ENCODE assay signal across 8 cellular contexts in the genomic region with DNA sequence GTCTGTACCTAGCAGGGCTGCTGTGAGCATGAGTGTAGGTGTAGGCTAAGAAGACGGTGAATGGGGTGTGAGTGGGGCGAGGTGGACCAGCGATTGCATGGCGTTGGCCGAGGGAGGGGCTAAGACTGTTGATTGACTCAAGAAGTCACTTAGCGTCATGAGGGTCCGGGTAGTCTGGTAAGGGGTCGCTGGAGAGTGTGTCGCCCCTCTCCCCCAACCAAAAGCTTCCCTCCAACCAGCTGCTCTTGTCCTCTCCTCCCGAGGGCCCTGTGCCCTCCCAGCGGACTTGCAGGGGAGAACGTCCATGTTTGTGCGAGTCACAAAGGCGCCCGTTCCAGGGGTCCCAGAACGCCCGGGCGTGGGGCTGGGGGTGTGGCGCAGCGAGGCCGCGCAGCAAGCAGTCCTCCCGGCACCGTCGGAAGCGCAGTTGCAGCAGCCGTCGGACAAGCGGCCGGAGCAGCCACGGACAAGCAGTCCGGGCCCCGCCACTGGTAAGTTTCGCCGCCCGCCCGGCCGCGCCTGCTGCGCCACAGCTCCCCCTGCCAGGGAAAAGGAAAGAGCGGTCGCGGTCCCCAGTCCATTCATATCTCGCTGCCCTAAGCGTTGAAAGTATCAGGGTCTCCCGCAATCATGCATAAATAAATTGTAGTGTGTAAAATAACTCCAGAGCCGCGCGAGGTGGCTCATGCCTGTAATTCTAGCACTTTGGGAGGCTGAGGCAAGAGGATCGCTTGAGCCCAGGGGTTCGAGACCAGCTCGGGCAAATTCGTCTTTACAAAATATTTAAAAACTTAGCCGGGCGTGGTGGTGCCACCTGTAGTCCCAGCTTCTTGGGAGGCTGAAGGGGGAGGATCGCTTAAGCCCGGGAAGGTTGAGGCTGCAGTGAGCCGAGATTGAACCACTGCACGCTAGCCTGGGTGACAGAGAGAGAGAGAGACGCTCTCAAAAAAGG. TPM values are rescaled to one million over a fixed set of nuclear protein-coding genes. Genes with fewer than 3 reads are reported as not detected.
DNase-seq lines count a peak whose midpoint lies in the region; ATAC-seq and TF ChIP-seq lines count a peak whose summit lies in the region.

A gene (plus strand): TSS at position 373 of the 952 bp plus-strand sequence. CDS start 5,968 bp downstream, outside the sequence.

- intact Hi-C loops in activated T-helper 2 cell treated with anti-CD3 and anti-CD28 coated beads, Interferon-gamma antibody, Interleukin-2, Interleukin-4, amounts not matched to agents 10 μg/mL and 5 μg/mL and 100 μg/mL, durations not matched to agents 14 hours and 24 hours and 36 hours (cut with micrococcal nuclease), result no loop called here
- intact Hi-C loops in heart left ventricle (cut with DNase I) (loop anchor here in 1 of 10 donors (5.0 kb wide), 2 partner anchors 40 to 105 kb away; a partner anchor contains a TSS), posterior vena cava (cut with DNase I) (no loop called here)

- DNase-seq in NCI-H774 (lab: John Stamatoyannopoulos, UW) (peak; percentile 36), heart left ventricle (peak; percentile 61 to 81 (median 70)), posterior vena cava (ENCODE audit: low spot score) (peak; percentile 87), putamen (ENCODE audit: low spot score) (no peak)
- no peak for DNase-seq in activated T-helper 2 cell treated with anti-CD3 and anti-CD28 coated beads, Interferon-gamma antibody, Interleukin-2, Interleukin-4, amounts not matched to agents 10 μg/mL and 5 μg/mL and 100 μg/mL, durations not matched to agents 14 hours and 24 hours and 36 hours (ENCODE audit: low spot score)

- H3K4me1 ChIP-seq in heart left ventricle, result peaks cover 0 to 18% (median 2%) of the 10 kb centered on the region in 12 donors

- no peak within 1 kb of the TSS for H3K27ac Mint-ChIP-seq in activated T-helper 2 cell treated with anti-CD3 and anti-CD28 coated beads, Interferon-gamma antibody, Interleukin-2, Interleukin-4, amounts not matched to agents 10 μg/mL and 5 μg/mL and 100 μg/mL, durations not matched to agents 14 hours and 24 hours and 36 hours

- no peaks in the 10 kb centered on the region for H3K36me3 ChIP-seq in heart left ventricle

- no peak for TF ChIP-seq POLR2A in heart left ventricle (IDR thresholded peaks at IDR 0.05)

- no peaks in the 10 kb centered on the region for H3K36me3 Mint-ChIP-seq in activated T-helper 2 cell treated with anti-CD3 and anti-CD28 coated beads, Interferon-gamma antibody, Interleukin-2, Interleukin-4, amounts not matched to agents 10 μg/mL and 5 μg/mL and 100 μg/mL, durations not matched to agents 14 hours and 24 hours and 36 hours (ENCODE audit: low read depth)

- H3K27ac ChIP-seq in heart left ventricle, result peak within 1 kb of the TSS in 1 of 12 donors; percentile 52

- H3K4me3 Mint-ChIP-seq in activated T-helper 2 cell treated with anti-CD3 and anti-CD28 coated beads, Interferon-gamma antibody, Interleukin-2, Interleukin-4, amounts not matched to agents 10 μg/mL and 5 μg/mL and 100 μg/mL, durations not matched to agents 14 hours and 24 hours and 36 hours (ENCODE audit: low read depth), result peak within 1 kb of the TSS; percentile 63

- ATAC-seq in heart left ventricle (peak in 3 of 4 donors; percentile 41 to 62 (median 57)), HG02588 (IDR thresholded peaks at IDR 0.05; ENCODE audit: unreplicated experiment) (no peak), HG02642 (IDR thresholded peaks at IDR 0.05; ENCODE audit: poor library complexity, unreplicated experiment) (no peak)

- H3K4me1 Mint-ChIP-seq in activated T-helper 2 cell treated with anti-CD3 and anti-CD28 coated beads, Interferon-gamma antibody, Interleukin-2, Interleukin-4, amounts not matched to agents 10 μg/mL and 5 μg/mL and 100 μg/mL, durations not matched to agents 14 hours and 24 hours and 36 hours (ENCODE audit: low read depth), result peaks cover 3% of the 10 kb centered on the region

- peaks cover 45% of the 10 kb centered on the region for H3K27me3 Mint-ChIP-seq in activated T-helper 2 cell treated with anti-CD3 and anti-CD28 coated beads, Interferon-gamma antibody, Interleukin-2, Interleukin-4, amounts not matched to agents 10 μg/mL and 5 μg/mL and 100 μg/mL, durations not matched to agents 14 hours and 24 hours and 36 hours (ENCODE audit: low read depth)

- WGBS in heart left ventricle, 4 donors, result 20 to 36% (median 29%) methylated on average over 34 to 60 of the region's 60 CpGs

- H3K9me3 Mint-ChIP-seq in activated T-helper 2 cell treated with anti-CD3 and anti-CD28 coated beads, Interferon-gamma antibody, Interleukin-2, Interleukin-4, amounts not matched to agents 10 μg/mL and 5 μg/mL and 100 μg/mL, durations not matched to agents 14 hours and 24 hours and 36 hours, result no peaks in the 10 kb centered on the region

- TF ChIP-seq CTCF in GM12872 (IDR thresholded peaks at IDR 0.05; ENCODE audit: insufficient read depth, low read depth, low read length), result peak; percentile 40; the same call in 2 of the 3 replicates
- peak; percentile 24 to 71 (median 46) for TF ChIP-seq CTCF in heart left ventricle (IDR thresholded peaks at IDR 0.05)

- H3K4me3 ChIP-seq in heart left ventricle, result peak within 1 kb of the TSS in 9 of 12 donors; percentile 31 to 60 (median 37)

- peaks cover 0 to 14% (median 0%) of the 10 kb centered on the region in 9 donors for H3K27me3 ChIP-seq in heart left ventricle

- H3K9me3 ChIP-seq in heart left ventricle, result no peaks in the 10 kb centered on the region

RNA-seq across cellular contexts. Expression of the gene that starts here (rescaled TPM):
- not detected in 2 replicates for total RNA-seq in activated T-helper 2 cell treated with anti-CD3 and anti-CD28 coated beads, Interferon-gamma antibody, Interleukin-2, Interleukin-4, amounts not matched to agents 10 μg/mL and 5 μg/mL and 100 μg/mL, durations not matched to agents 14 hours and 24 hours and 36 hours
- total RNA-seq in heart left ventricle (not detected), posterior vena cava (not detected)
- polyA plus RNA-seq in heart left ventricle, result not detected

Comparison
In these comparisons a context has a peak if more than half of its experiments do, and no peak if none do; other contexts are left out.
1. Peak in DNase-seq, ATAC-seq and H3K4me3 ChIP-seq in heart left ventricle; RNA of the gene not detected or under 1 TPM.
2. Peak in DNase-seq in posterior vena cava; RNA of the gene not detected or under 1 TPM.